8 cellular contexts compared by ENCODE assay signal in the genomic region with DNA sequence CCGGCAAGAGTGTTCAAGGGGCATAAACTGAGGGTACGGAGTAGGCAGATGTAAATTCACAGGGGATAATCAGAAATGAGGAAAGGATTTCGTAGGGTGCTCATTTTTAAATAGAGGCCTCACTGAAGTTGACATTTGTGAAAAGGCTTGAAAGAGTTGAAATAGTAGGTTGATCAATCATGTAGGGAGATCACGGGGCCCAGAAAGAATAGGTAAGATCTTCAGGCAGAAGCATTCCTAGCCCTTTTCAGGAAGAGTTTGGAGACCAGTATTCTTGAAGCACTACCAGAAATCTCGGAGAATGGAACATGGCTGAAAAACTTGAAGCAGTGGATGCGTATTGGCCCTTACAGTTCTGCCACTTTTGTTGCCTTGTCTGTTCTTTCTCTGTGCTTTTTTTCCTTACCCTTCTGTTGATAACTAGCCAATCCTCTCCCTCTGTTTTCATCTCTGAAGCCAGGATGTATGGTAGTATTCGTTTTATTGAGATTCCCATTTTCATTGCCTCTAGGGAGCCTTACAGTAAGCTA. TPM values are rescaled to one million over a fixed set of nuclear protein-coding genes. Genes with fewer than 3 reads are reported as not detected.
DNase-seq lines count a peak whose midpoint lies in the region; ATAC-seq and TF ChIP-seq lines count a peak whose summit lies in the region.

No MANE protein-coding gene starts in this region.

- 28 to 30% methylated on average over 7 of the region's 7 CpGs for WGBS in upper lobe of left lung, 2 donors

- H3K36me3 Mint-ChIP-seq in activated naive CD8-positive, alpha-beta T cell: peaks cover 7% of the 10 kb centered on the region

- TF ChIP-seq EP300 in upper lobe of left lung (IDR thresholded peaks at IDR 0.05): no peak

- H3K4me1 ChIP-seq in upper lobe of left lung: peaks cover 5 to 15% (median 14%) of the 10 kb centered on the region in 4 donors

- peak overlapping the region; percentile 90 for H3K27ac Mint-ChIP-seq in activated naive CD8-positive, alpha-beta T cell

- H3K4me1 Mint-ChIP-seq in activated naive CD8-positive, alpha-beta T cell (ENCODE audit: low read depth): peaks cover 40% of the 10 kb centered on the region

- peak; percentile 21 for ATAC-seq in GM19035 (IDR thresholded peaks at IDR 0.05; ENCODE audit: unreplicated experiment)
- peak; percentile 9 for ATAC-seq in HG03280 (IDR thresholded peaks at IDR 0.05; ENCODE audit: unreplicated experiment)
- ATAC-seq in left colon: peak; percentile 2
- ATAC-seq in upper lobe of left lung (ENCODE audit: low FRiP score in 2 of 2): no peak

- no peaks in the 10 kb centered on the region for H3K9me3 ChIP-seq in upper lobe of left lung

- H3K27me3 Mint-ChIP-seq in activated naive CD8-positive, alpha-beta T cell: no peaks in the 10 kb centered on the region

- H3K27ac ChIP-seq in upper lobe of left lung: peak overlapping the region; percentile 95 to 99 (median 98)

- no peaks in the 10 kb centered on the region for H3K9me3 Mint-ChIP-seq in activated naive CD8-positive, alpha-beta T cell (ENCODE audit: low read depth)

- peak overlapping the region; percentile 98 for H3K4me3 Mint-ChIP-seq in activated naive CD8-positive, alpha-beta T cell

- DNase-seq in AML-193 (lab: John Stamatoyannopoulos, UW): peak; percentile 51 to 60
- DNase-seq in left colon: no peak
- DNase-seq in upper lobe of left lung: no peak
- no peak for DNase-seq in NK-92 (lab: John Stamatoyannopoulos, UW; ENCODE audit: unreplicated experiment)
- no peak for DNase-seq in posterior cingulate gyrus

- peak overlapping the region in 3 of 4 donors; percentile 62 to 65 (median 65) for H3K4me3 ChIP-seq in upper lobe of left lung

- no peak for TF ChIP-seq POLR2A in upper lobe of left lung (IDR thresholded peaks at IDR 0.05)

- no peak for TF ChIP-seq CTCF in upper lobe of left lung (IDR thresholded peaks at IDR 0.05)

- H3K27me3 ChIP-seq in upper lobe of left lung: no peaks in the 10 kb centered on the region

- peaks cover 0 to 23% (median 4%) of the 10 kb centered on the region in 4 donors for H3K36me3 ChIP-seq in upper lobe of left lung

- intact Hi-C loops in left colon (cut with DNase I, micrococcal nuclease) (no loop called here), posterior cingulate gyrus (cut with DNase I) (loop anchor here (10.0 kb wide), 2 partner anchors 362 to 1272 kb away; no protein-coding TSS in a partner anchor)

RNA-seq across cellular contexts. Expression of gene CCNH, which starts 0.5 kb away (rescaled TPM):
- total RNA-seq in left colon (10 to 100 TPM; 40.0 to 47.1 TPM), upper lobe of left lung (100 to 1,000 TPM in 2 of 6 donors, 10 to 100 TPM in 4; 39.1 to 232 (median 73.4) TPM)

Comparison
In these comparisons a context has a peak if more than half of its experiments do, and no peak if none do; other contexts are left out.
1. DNase-seq: peak in AML-193 (2 of 2); none in left colon (0 of 2), upper lobe of left lung (0 of 2), NK-92 (single experiment) and posterior cingulate gyrus (0 of 10).
2. ATAC-seq: peak in GM19035 (single experiment), HG03280 (single experiment) and left colon (single experiment); none in upper lobe of left lung (0 of 2).